Comparison of ENCODE assay signal across 7 cellular contexts in genomic region chrX:69222103-69223090, GRCh38. TPM values are rescaled to one million over a fixed set of nuclear protein-coding genes. Genes with fewer than 3 reads are reported as not detected.
DNase-seq lines count a peak whose midpoint lies in the region; ATAC-seq, FAIRE-seq and TF ChIP-seq lines count a peak whose summit lies in the region.

No MANE protein-coding gene starts in this region.

- H3K4me2 ChIP-seq in neuronal stem cell (ENCODE audit: insufficient read depth, low read length, poor library complexity, severe bottlenecking), result peak overlapping the region; percentile 37

- no TSS peak for BruUV-seq in Panc1 (replicated peaks; lab: Mats Ljungman, UMichigan)

- no peak for TF ChIP-seq EP300 in suprapubic skin (IDR thresholded peaks at IDR 0.05)

- H3K9me3 ChIP-seq in HUES6 (ENCODE audit: control insufficient read depth, insufficient read depth, low read depth, low read length) (no peaks in the 10 kb centered on the region), Panc1 (ENCODE audit: control insufficient read depth, insufficient read depth, low read depth, low read length) (no peaks in the 10 kb centered on the region), neuronal stem cell (replicated peaks in 1 of 2; ENCODE audit: control insufficient read depth in 2 of 2, insufficient read depth in 1 of 2, low read depth in 1 of 2, low read length in 2 of 2) (no peaks in the 10 kb centered on the region), suprapubic skin (no peaks in the 10 kb centered on the region)

- H2AFZ ChIP-seq in neuronal stem cell (ENCODE audit: low read length), result peak overlapping the region; percentile 80

- H3K23ac ChIP-seq in neuronal stem cell (ENCODE audit: low read depth, low read length, poor library complexity), result no peak overlapping the region

- H3K4me3 ChIP-seq in HUES6 (ENCODE audit: low read depth, low read length) (peak overlapping the region; percentile 40), Panc1 (ENCODE audit: low read depth in 2 of 2, low read length in 2 of 2) (no peak overlapping the region), neuronal stem cell (ENCODE audit: low read length in 2 of 2) (peak overlapping the region in 1 of 2 donors; percentile 8), suprapubic skin (no peak overlapping the region)

- no peak overlapping the region for H4K8ac ChIP-seq in neuronal stem cell (ENCODE audit: low read depth, low read length)

- no peak overlapping the region for H2BK5ac ChIP-seq in neuronal stem cell (ENCODE audit: low read length)

- no peak overlapping the region for H4K91ac ChIP-seq in neuronal stem cell (ENCODE audit: low read depth, low read length, poor library complexity)

- in situ Hi-C loops in Panc1 (cut with HindIII; ENCODE audit: low pct_unique_long_range_greater_than_20kb, low sequenced_read_pairs), result no loop called here

- H3K27me3 ChIP-seq in HUES6 (ENCODE audit: control insufficient read depth, insufficient read depth, low read length) (peaks cover 53% of the 10 kb centered on the region), Panc1 (ENCODE audit: control insufficient read depth, insufficient read depth, low read length) (no peaks in the 10 kb centered on the region), foreskin keratinocyte (no peaks in the 10 kb centered on the region), neuronal stem cell (ENCODE audit: control insufficient read depth in 3 of 3, insufficient read depth in 3 of 3, low read depth in 1 of 3, low read length in 3 of 3) (peaks cover 0 to 5% (median 0%) of the 10 kb centered on the region in 3 experiments), suprapubic skin (no peaks in the 10 kb centered on the region)

- no peak overlapping the region for H2AK5ac ChIP-seq in neuronal stem cell (ENCODE audit: low read depth, low read length)

- TF ChIP-seq CTCF in Panc1 (IDR thresholded peaks at IDR 0.05) (peak; percentile 83), foreskin keratinocyte (conservative IDR thresholded peaks at IDR 0.05) (peak; percentile 91), suprapubic skin (IDR thresholded peaks at IDR 0.05) (peak; percentile 25 to 69)

- intact Hi-C loops in Panc1 (cut with micrococcal nuclease; ENCODE audit: unreplicated experiment), result loop anchor here (2.0 to 10.0 kb wide), 3 partner anchors 62 to 394 kb away; partner anchors contain the start of gene EFNB1

- peaks cover 20% of the 10 kb centered on the region for H3K4me1 ChIP-seq in HUES6 (ENCODE audit: control insufficient read depth, insufficient read depth, low read length)
- no peaks in the 10 kb centered on the region for H3K4me1 ChIP-seq in Panc1 (ENCODE audit: control insufficient read depth, insufficient read depth, low read length)
- no peaks in the 10 kb centered on the region for H3K4me1 ChIP-seq in foreskin keratinocyte
- H3K4me1 ChIP-seq in neuronal stem cell (ENCODE audit: control insufficient read depth in 2 of 2, insufficient read depth in 1 of 2, low read depth in 1 of 2, low read length in 2 of 2), result peaks cover 8 to 20% of the 10 kb centered on the region in 2 donors
- peaks cover 7% of the 10 kb centered on the region for H3K4me1 ChIP-seq in suprapubic skin

- H2BK12ac ChIP-seq in neuronal stem cell (ENCODE audit: low read length), result no peak overlapping the region

- ATAC-seq in Panc1 (peak; percentile 93), foreskin keratinocyte (peak; percentile 87)

- no peak overlapping the region for H2BK15ac ChIP-seq in neuronal stem cell (ENCODE audit: low read length)

- H3K4ac ChIP-seq in neuronal stem cell (ENCODE audit: low read length), result no peak overlapping the region

- DNase-seq in GM12891 (ENCODE audit: insufficient read length, low spot score), result peak; percentile 51
- DNase-seq in Panc1 (ENCODE audit: low read depth, low spot score), result peak; percentile 18
- DNase-seq in activated T-helper 1 cell treated with anti-CD3 and anti-CD28 coated beads, Interleukin-2, amount 50 U/mL, for 16 hours (ENCODE audit: low read depth in 1 of 2, low spot score in 1 of 2), result peak; percentile 52 to 60
- DNase-seq in foreskin keratinocyte, result peak; percentile 48 to 71
- peak; percentile 88 for DNase-seq in neuronal stem cell (ENCODE audit: low spot score)
- DNase-seq in suprapubic skin (ENCODE audit: low spot score in 2 of 2), result peak in 1 of 2 donors; percentile 76

- no peaks in the 10 kb centered on the region for H3K36me3 ChIP-seq in HUES6 (ENCODE audit: control insufficient read depth, insufficient read depth, low read length)
- H3K36me3 ChIP-seq in Panc1 (ENCODE audit: control insufficient read depth, insufficient read depth, low read length), result no peaks in the 10 kb centered on the region
- no peaks in the 10 kb centered on the region for H3K36me3 ChIP-seq in neuronal stem cell (replicated peaks in 1 of 2; ENCODE audit: control insufficient read depth in 2 of 2, insufficient read depth in 2 of 2, low read length in 2 of 2)
- no peaks in the 10 kb centered on the region for H3K36me3 ChIP-seq in suprapubic skin

- peak overlapping the region; percentile 83 for H3K18ac ChIP-seq in neuronal stem cell (ENCODE audit: low read length)

- H3K79me1 ChIP-seq in neuronal stem cell (ENCODE audit: low read depth, low read length), result no peaks in the 10 kb centered on the region

- no peak overlapping the region for H3K14ac ChIP-seq in neuronal stem cell (ENCODE audit: low read length)

- CTCF ChIA-PET in Panc1 (lab: Charles Lee), result interaction anchor here (0.6 to 1.8 kb wide), 3 partner anchors 48 to 400 kb away, joined by 4 to 14 read pairs (median 5); partner anchors contain the start of gene EFNB1

- FAIRE-seq in GM12891 (lab: Jason Lieb, UNC), result peak; percentile 88

- peak overlapping the region; percentile 29 for H3K9ac ChIP-seq in HUES6 (ENCODE audit: low read length)
- no peak overlapping the region for H3K9ac ChIP-seq in neuronal stem cell (ENCODE audit: low read depth, low read length, poor library complexity)

- H3K27ac ChIP-seq in HUES6 (ENCODE audit: low read depth, low read length) (no peak overlapping the region), Panc1 (ENCODE audit: low read length) (no peak overlapping the region), foreskin keratinocyte (peak overlapping the region; percentile 76), neuronal stem cell (replicated peaks; ENCODE audit: low read length) (peak overlapping the region; percentile 83), suprapubic skin (no peak overlapping the region)

- POLR2A ChIA-PET in Panc1 (lab: Charles Lee), result no interaction called here

- TF ChIP-seq POLR2A in GM12891 (IDR thresholded peaks at IDR 0.05; ENCODE audit: low read depth, low read length) (no peak), suprapubic skin (IDR thresholded peaks at IDR 0.05) (no peak)

- WGBS in neuronal stem cell (ENCODE audit: extremely low coverage in 2 of 2, insufficient read length in 2 of 2, insufficient replicate concordance in 1 of 2), 2 donors, result no CpG with 5 or more reads among the region's 12 CpGs
- 22% methylated on average over 11 of the region's 12 CpGs for WGBS in suprapubic skin

- no peak overlapping the region for H2BK120ac ChIP-seq in neuronal stem cell (ENCODE audit: low read depth, low read length)

TF ChIP-seq in GM12891, 5 proteins besides CTCF, POLR2A, EP300 and RAD21:
- no peak for TF ChIP-seq PAX5 (IDR thresholded peaks at IDR 0.05; ENCODE audit: insufficient read depth, low read length, severe bottlenecking)
- no peak for TF ChIP-seq POLR2AphosphoS5 (IDR thresholded peaks at IDR 0.05; ENCODE audit: low read depth, low read length)
- no peak for TF ChIP-seq POU2F2 (IDR thresholded peaks at IDR 0.05; ENCODE audit: low read depth, low read length)
- TF ChIP-seq SPI1 (IDR thresholded peaks at IDR 0.05; ENCODE audit: low read depth, low read length), result no peak
- no peak for TF ChIP-seq TAF1 (IDR thresholded peaks at IDR 0.05; ENCODE audit: low read depth, low read length)

RNA-seq across cellular contexts. Expression of gene PJA1, which starts 57.1 kb away (rescaled TPM):
- polyA plus RNA-seq in GM12891 (2012; ENCODE audit: low read depth, missing spikeins), result 8.7 TPM
- 11.8 TPM for total RNA-seq in Panc1 (2021; ENCODE audit: unreplicated experiment)
- polyA plus RNA-seq in Panc1 (2012; ENCODE audit: insufficient read length), result 12.2 TPM
- 31.0 and 34.9 TPM in 2 replicates for total RNA-seq in foreskin keratinocyte
- polyA plus RNA-seq in foreskin keratinocyte, result 21.5 and 24.1 TPM in 2 replicates
- polyA plus RNA-seq in neuronal stem cell (2013, experiment 1 of 2), result 68.9 TPM
- polyA plus RNA-seq in neuronal stem cell (2013, experiment 2 of 2), result 73.4 TPM
- total RNA-seq in suprapubic skin, result 10 to 100 TPM; 14.1 to 23.2 (median 16.5) TPM

Comparison
In these comparisons a context has a peak if more than half of its experiments do, and no peak if none do; other contexts are left out.
1. H3K27ac ChIP-seq: peak in foreskin keratinocyte (single experiment) and neuronal stem cell (single experiment); none in HUES6 (single experiment), Panc1 (single experiment) and suprapubic skin (single experiment).
2. Peak in every context shown above with its lines, with median percentiles within 50 percentile points of each other: CTCF ChIP-seq.